In genomic region chr10:4270116-4270515, GRCh38 we compare ENCODE assay signal across 10 cellular contexts.
DNase-seq lines count a peak whose midpoint lies in the region; ATAC-seq and TF ChIP-seq lines count a peak whose summit lies in the region.
"Had no signal": no experiment of that assay in that cellular context is flagged by ENCODE, and none has a peak within 500 bp of the region (broad histone marks: within the 10 kb centered on the region; RNA-seq: fewer than 3 reads in every experiment).

No MANE protein-coding gene starts in this region.

- BruUV-seq in PC-3 (replicated peaks; lab: Mats Ljungman, UMichigan), result no TSS peak

- H3K9me3 Mint-ChIP-seq in mesothelial cell of epicardium, result no peaks in the 10 kb centered on the region

- H3K27ac ChIP-seq in PC-3 (ENCODE audit: low read length) (peak overlapping the region; percentile 35), prostate gland (no peak overlapping the region)
- H3K27ac ChIP-seq: KMS-11, testis had no signal

- H2AFZ ChIP-seq in PC-3 (ENCODE audit: low read length), result 0 out of 2 replicates have a peak overlapping the region, but pooled peaks have one; percentile 21

- H3F3A ChIP-seq in PC-3 (ENCODE audit: low read length, unreplicated experiment), result no peaks in the 10 kb centered on the region

- TF ChIP-seq CTCF in PC-3 (conservative IDR thresholded peaks at IDR 0.05; ENCODE audit: low read depth, low read length), result no peak
- no peak for TF ChIP-seq CTCF in mesothelial cell of epicardium (IDR thresholded peaks at IDR 0.05; ENCODE audit: unreplicated experiment)
- no peak for TF ChIP-seq CTCF in prostate gland (IDR thresholded peaks at IDR 0.05)

- ATAC-seq in PC-3 (peak; percentile 65), esophagus mucosa (peak; percentile 52), HG02798 (IDR thresholded peaks at IDR 0.05; ENCODE audit: poor library complexity, unreplicated experiment) (no peak), GM19328 (IDR thresholded peaks at IDR 0.05; ENCODE audit: unreplicated experiment) (no peak)

- CTCF ChIA-PET in PC-3 (lab: Charles Lee), result no interaction called here

- H3K4me1 ChIP-seq in PC-3 (ENCODE audit: insufficient read depth, low read length), result peaks cover 6% of the 10 kb centered on the region; the same call in 1 of the 2 replicates
- H3K4me1 ChIP-seq in prostate gland (replicated peaks), result no peaks in the 10 kb centered on the region
- H3K4me1 ChIP-seq: testis had no signal

- 38% methylated on average over 4 of the region's 4 CpGs for WGBS in prostate gland

- no peaks in the 10 kb centered on the region for H3K9me2 ChIP-seq in PC-3 (replicated peaks; ENCODE audit: low read length)

- intact Hi-C loops in PC-3 (cut with micrococcal nuclease), result no loop called here
- intact Hi-C loops in prostate gland (cut with DNase I), result no loop called here

- H3K27me3 Mint-ChIP-seq in mesothelial cell of epicardium (ENCODE audit: low read depth), result no peaks in the 10 kb centered on the region

- H3K4me2 ChIP-seq in PC-3 (ENCODE audit: low read length), result peak overlapping the region; percentile 18; the same call in 1 of the 2 replicates
- H3K4me2 ChIP-seq: KMS-11 had no signal

- peaks cover 15% of the 10 kb centered on the region for H3K4me1 Mint-ChIP-seq in mesothelial cell of epicardium

- POLR2A ChIA-PET in PC-3 (lab: Charles Lee; ENCODE audit: unreplicated experiment), result no interaction called here

- TF ChIP-seq POLR2A in prostate gland (IDR thresholded peaks at IDR 0.05), result no peak

- H3K27me3 ChIP-seq in PC-3 (ENCODE audit: low read length), result no peaks in the 10 kb centered on the region
- H3K27me3 ChIP-seq in prostate gland (replicated peaks; ENCODE audit: insufficient read depth), result no peaks in the 10 kb centered on the region
- H3K27me3 ChIP-seq: testis had no signal

- H3K79me2 ChIP-seq in PC-3 (ENCODE audit: low read length), result no peaks in the 10 kb centered on the region

- H3K4me3 ChIP-seq in PC-3 (ENCODE audit: low read length) (no peak overlapping the region), prostate gland (no peak overlapping the region)
- H3K4me3 ChIP-seq: testis had no signal

- no peaks in the 10 kb centered on the region for H3K36me3 Mint-ChIP-seq in mesothelial cell of epicardium

- H3K9me3 ChIP-seq in PC-3 (ENCODE audit: low read length) (no peaks in the 10 kb centered on the region), prostate gland (no peaks in the 10 kb centered on the region)
- H3K9me3 ChIP-seq: testis had no signal

- no peaks in the 10 kb centered on the region for H4K20me1 ChIP-seq in PC-3 (ENCODE audit: low read length)

- H3K4me3 Mint-ChIP-seq in mesothelial cell of epicardium, result no peak overlapping the region

- no peak overlapping the region for H3K9ac ChIP-seq in PC-3 (ENCODE audit: low read length)
- H3K9ac ChIP-seq: KMS-11 had no signal

- peak overlapping the region; percentile 1 for H3K27ac Mint-ChIP-seq in mesothelial cell of epicardium

- DNase-seq in Daoy (ENCODE audit: low read depth), result peak; percentile 34
- peak; percentile 46 for DNase-seq in PC-3
- no peak for DNase-seq in mesothelial cell of epicardium (ENCODE audit: low spot score in 2 of 2, unreplicated experiment in 2 of 2)
- DNase-seq in prostate gland (ENCODE audit: low spot score), result no peak
- DNase-seq in COR-L47 (lab: John Stamatoyannopoulos, UW), result no peak
- DNase-seq: testis had no signal

- H3K36me3 ChIP-seq in PC-3 (ENCODE audit: low read depth, low read length), result no peaks in the 10 kb centered on the region
- H3K36me3 ChIP-seq in prostate gland, result no peaks in the 10 kb centered on the region

Comparison
In these comparisons a context has a peak if more than half of its experiments do, and no peak if none do; other contexts are left out.
1. DNase-seq: peak in Daoy (single experiment) and PC-3 (single experiment); none in mesothelial cell of epicardium (0 of 2), prostate gland (single experiment) and COR-L47 (single experiment).
2. ATAC-seq: peak in PC-3 (single experiment) and esophagus mucosa (single experiment); none in HG02798 (single experiment) and GM19328 (single experiment).